8 cellular contexts compared by ENCODE assay signal in the genomic region with DNA sequence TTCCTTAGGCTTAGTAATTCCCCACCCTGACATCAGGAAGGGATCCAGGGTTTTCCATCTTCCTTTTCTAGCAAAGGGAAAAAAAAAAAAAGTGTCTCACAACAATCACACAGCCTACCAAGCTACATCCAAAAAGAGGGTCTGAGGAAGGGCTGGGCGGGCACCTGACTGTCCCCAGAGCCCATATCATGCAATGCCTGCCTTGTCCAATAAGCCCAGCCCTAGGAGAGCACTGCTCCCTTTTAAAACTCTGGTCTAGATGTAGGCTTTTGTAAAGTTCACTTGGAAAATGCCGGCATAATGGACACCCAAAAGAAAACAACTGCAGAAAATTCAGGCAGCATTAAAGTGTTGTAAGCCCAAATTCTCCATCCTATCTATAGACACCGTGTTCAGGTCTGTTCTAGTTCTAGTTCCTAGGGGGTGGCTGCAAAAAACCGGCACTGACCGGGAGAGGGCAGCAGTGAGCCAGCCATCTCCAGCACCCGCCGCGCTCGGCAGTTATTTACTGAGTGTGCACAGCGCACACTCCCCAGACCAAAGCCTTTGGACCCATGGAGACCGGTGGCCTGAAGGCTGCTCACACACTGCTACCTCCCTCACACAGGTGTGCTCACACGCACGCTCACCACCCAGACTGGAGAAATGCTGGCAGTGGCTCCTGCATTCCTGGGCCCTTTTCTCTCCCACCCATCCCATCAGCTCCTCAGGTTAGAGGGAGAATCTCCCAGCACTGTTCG. TPM values are rescaled to one million over a fixed set of nuclear protein-coding genes. Genes with fewer than 3 reads are reported as not detected.
A peak's percentile ranks its signal among the peaks of the same experiment; 100 is the strongest.
DNase-seq lines count a peak whose midpoint lies in the region; ATAC-seq, FAIRE-seq and TF ChIP-seq lines count a peak whose summit lies in the region.

No MANE protein-coding gene starts in this region.

- H4K20me1 ChIP-seq in HepG2 (ENCODE audit: insufficient read depth, low read length) = no peaks in the 10 kb centered on the region

- H3K36me3 ChIP-seq in HepG2 (replicated peaks in 1 of 2; ENCODE audit: control insufficient read depth in 1 of 2, insufficient read depth in 2 of 2, low read length in 2 of 2) = no peaks in the 10 kb centered on the region

- no peaks in the 10 kb centered on the region; a peak in 1 of 5 replicates for H3K27me3 ChIP-seq in HepG2 (ENCODE audit: control insufficient read depth in 1 of 2, insufficient read depth in 2 of 2, low read length in 2 of 2)

- peak; percentile 73 for ATAC-seq in GM18505 (IDR thresholded peaks at IDR 0.05; ENCODE audit: unreplicated experiment)
- peak; percentile 72 for ATAC-seq in HG03159 (IDR thresholded peaks at IDR 0.05; ENCODE audit: unreplicated experiment)
- peak; percentile 75 for ATAC-seq in HepG2

- H3K4me3 ChIP-seq in HepG2 (replicated peaks in 1 of 3; ENCODE audit: insufficient read depth in 1 of 3, low read depth in 2 of 3, low read length in 3 of 3) = peak overlapping the region in 1 of 3 experiments; percentile 40; a peak in 1 of 6 replicates

- POLR2A ChIA-PET in HepG2 (lab: Yijun Ruan, JAX) = no interaction called here

- TF ChIP-seq CTCF in HepG2 (CRISPR knock-in tag; IDR thresholded peaks at IDR 0.05) = peak; percentile 96

- peak overlapping the region; percentile 67 for H3K4me2 ChIP-seq in HepG2 (ENCODE audit: low read depth, low read length)

- TF ChIP-seq RAD21 in HepG2 (CRISPR knock-in tag; IDR thresholded peaks at IDR 0.05) = peak; percentile 77

- no peaks in the 10 kb centered on the region for H3K9me3 ChIP-seq in HepG2 (ENCODE audit: low read length)

- WGBS in HepG2 (ENCODE audit: low lambda C conversion rate) = 3% methylated on average over 7 of the region's 14 CpGs

- H2AFZ ChIP-seq in HepG2 (ENCODE audit: low read length) = no peak overlapping the region

- H3K4me1 ChIP-seq in HepG2 (ENCODE audit: insufficient read depth, low read length) = peaks cover 31% of the 10 kb centered on the region

- in situ Hi-C loops in HepG2 (cut with HindIII; ENCODE audit: extremely low pct_ligation_motif_present, low pct_unique_long_range_greater_than_20kb) = loop anchor here (10.0 kb wide), 1 partner anchor 147 kb away; no protein-coding TSS in a partner anchor

- no peak for TF ChIP-seq POLR2A in GM18505 (IDR thresholded peaks at IDR 0.05; ENCODE audit: borderline replicate concordance, extremely low read depth, insufficient read depth, insufficient read length)
- TF ChIP-seq POLR2A in HepG2 (IDR thresholded peaks at IDR 0.05; ENCODE audit: insufficient read depth in 1 of 2, low read depth in 2 of 2, low read length in 2 of 2) = no peak

- no TSS peak for BruUV-seq in HepG2 (replicated peaks; lab: Mats Ljungman, UMichigan)

- intact Hi-C loops in HepG2 (cut with micrococcal nuclease; ENCODE audit: unreplicated experiment) = loop anchor here (1.0 kb wide), 1 partner anchor 147 kb away; no protein-coding TSS in a partner anchor

- peak; percentile 72 for FAIRE-seq in HepG2 (lab: Jason Lieb, UNC)

- H3K79me2 ChIP-seq in HepG2 (ENCODE audit: insufficient read depth, low read length) = no peaks in the 10 kb centered on the region

- H3K27ac ChIP-seq in HepG2 (ENCODE audit: extremely low read length, insufficient read depth, low read length) = no peak overlapping the region

- no peak overlapping the region for H3K9ac ChIP-seq in HepG2 (ENCODE audit: insufficient read depth, low read depth, low read length)

- DNase-seq in A172 (ENCODE audit: low spot score) (peak; percentile 54), NCI-H510A (lab: John Stamatoyannopoulos, UW) (peak; percentile 17), cerebellum (ENCODE audit: low spot score) (peak; percentile 71), HepG2 (ENCODE audit: low spot score) (peak; percentile 53)
- DNase-seq in activated CD4-positive, alpha-beta T cell treated with anti-CD3 and anti-CD28 coated beads for 4 hours = peak; percentile 70 to 81
- peak; percentile 67 to 82 for DNase-seq in stimulated activated CD4-positive, alpha-beta T cell treated with anti-CD3 and anti-CD28 coated beads, Interleukin-4, amount 100 ng/mL, for 4 hours

- CTCF ChIA-PET in HepG2 (lab: Yijun Ruan, JAX; ENCODE audit: low intra/inter-chr PET ratio, low total read pairs) = interaction anchor here (1.1 to 1.6 kb wide), 2 partner anchors 39 to 147 kb away, joined by 3 to 10 read pairs; no protein-coding TSS in a partner anchor

- no peak for TF ChIP-seq EP300 in HepG2 (IDR thresholded peaks at IDR 0.05; ENCODE audit: low read depth in 2 of 2, low read length in 2 of 2)
- TF ChIP-seq EP300 in HepG2 (CRISPR knock-in tag; IDR thresholded peaks at IDR 0.05; ENCODE audit: borderline replicate concordance) = no peak

TF ChIP-seq in HepG2, 621 proteins besides CTCF, POLR2A, EP300 and RAD21 (continues in another document):
- TF ChIP-seq NR2F1 (CRISPR knock-in tag; IDR thresholded peaks at IDR 0.05) = peak in 1 of 2 experiments; percentile 19; a peak in 1 of 4 replicates
- no peak for TF ChIP-seq NRL (CRISPR knock-in tag; IDR thresholded peaks at IDR 0.05; ENCODE audit: borderline replicate concordance)
- TF ChIP-seq ZNF276 (CRISPR knock-in tag; IDR thresholded peaks at IDR 0.05; ENCODE audit: low read depth) = 0 out of 2 replicates have a peak, but pooled peaks have one; percentile 61
- TF ChIP-seq GABPB1 (CRISPR knock-in tag; IDR thresholded peaks at IDR 0.05) = 0 out of 2 replicates have a peak, but pooled peaks have one; percentile 29
- TF ChIP-seq, protein P1, sequence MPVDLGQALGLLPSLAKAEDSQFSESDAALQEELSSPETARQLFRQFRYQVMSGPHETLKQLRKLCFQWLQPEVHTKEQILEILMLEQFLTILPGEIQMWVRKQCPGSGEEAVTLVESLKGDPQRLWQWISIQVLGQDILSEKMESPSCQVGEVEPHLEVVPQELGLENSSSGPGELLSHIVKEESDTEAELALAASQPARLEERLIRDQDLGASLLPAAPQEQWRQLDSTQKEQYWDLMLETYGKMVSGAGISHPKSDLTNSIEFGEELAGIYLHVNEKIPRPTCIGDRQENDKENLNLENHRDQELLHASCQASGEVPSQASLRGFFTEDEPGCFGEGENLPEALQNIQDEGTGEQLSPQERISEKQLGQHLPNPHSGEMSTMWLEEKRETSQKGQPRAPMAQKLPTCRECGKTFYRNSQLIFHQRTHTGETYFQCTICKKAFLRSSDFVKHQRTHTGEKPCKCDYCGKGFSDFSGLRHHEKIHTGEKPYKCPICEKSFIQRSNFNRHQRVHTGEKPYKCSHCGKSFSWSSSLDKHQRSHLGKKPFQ (CRISPR knock-in tag; IDR thresholded peaks at IDR 0.05; ENCODE audit: insufficient replicate concordance) = peak; percentile 75
- TF ChIP-seq RXRB (CRISPR knock-in tag; IDR thresholded peaks at IDR 0.05; ENCODE audit: borderline replicate concordance) = 0 out of 2 replicates have a peak, but pooled peaks have one; percentile 25
- 0 out of 2 replicates have a peak, but pooled peaks have one; percentile 39 for TF ChIP-seq ZNF543 (CRISPR knock-in tag; IDR thresholded peaks at IDR 0.05)
- no peak for TF ChIP-seq FOSL1 (CRISPR knock-in tag; IDR thresholded peaks at IDR 0.05; ENCODE audit: borderline replicate concordance)
- peak; percentile 35; the same call in 1 of the 2 replicates for TF ChIP-seq ZNF225 (CRISPR knock-in tag; IDR thresholded peaks at IDR 0.05)
- TF ChIP-seq FOXK1 (CRISPR knock-in tag; IDR thresholded peaks at IDR 0.05; ENCODE audit: borderline replicate concordance, low read depth) = 0 out of 2 replicates have a peak, but pooled peaks have one; percentile 41
- TF ChIP-seq HOXA3 (CRISPR knock-in tag; IDR thresholded peaks at IDR 0.05) = peak; percentile 28; the same call in 1 of the 2 replicates
- no peak for TF ChIP-seq ZNF230 (CRISPR knock-in tag; IDR thresholded peaks at IDR 0.05)

RNA-seq across cellular contexts. Expression of gene PODXL, which starts 48.7 kb away (rescaled TPM):
- 446 and 531 TPM in 2 replicates for total RNA-seq in A172 (2014; rRNA removed; shearing (Covaris generic))
- total RNA-seq in cerebellum = 17.1 TPM
- total RNA-seq in HepG2 (2016; rRNA removed; fragmentation: Illumina TruSeq; extraction: Trizol) = 0.22 and 0.24 TPM in 2 replicates
- total RNA-seq in HepG2 (2016; cell fraction: cytosol; rRNA removed; fragmentation: Illumina TruSeq; extraction: Trizol; ENCODE audit: low read depth) = 0.09 TPM in 1 of 2 replicates, not detected in the other
- total RNA-seq in HepG2 (2016; cell fraction: insoluble cytoplasmic fraction; rRNA removed; fragmentation: Illumina TruSeq; extraction: Trizol) = 0.17 and 0.24 TPM in 2 replicates
- total RNA-seq in HepG2 (2016; cell fraction: membrane; rRNA removed; fragmentation: Illumina TruSeq; extraction: Trizol) = 0.12 and 0.21 TPM in 2 replicates
- 0.47 and 1.1 TPM in 2 replicates for total RNA-seq in HepG2 (2016; cell fraction: nucleus; rRNA removed; fragmentation: Illumina TruSeq; extraction: Trizol)
- 0.33 and 0.54 TPM in 2 replicates for polyA plus RNA-seq in HepG2 (2011; rRNA removed)
- polyA plus RNA-seq in HepG2 (2011; cell fraction: cytosol; rRNA removed) = 0.18 and 0.35 TPM in 2 replicates
- polyA plus RNA-seq in HepG2 (2011; cell fraction: nucleus; rRNA removed) = 0.38 and 0.55 TPM in 2 replicates
- polyA plus RNA-seq in HepG2 (2012) = 0.19 and 0.63 TPM in 2 replicates
- polyA plus RNA-seq in HepG2 (2016; cell fraction: cytosol; fragmentation: Illumina TruSeq; extraction: Trizol; ENCODE audit: low read depth) = 0.01 and 0.31 TPM in 2 replicates
- polyA plus RNA-seq in HepG2 (2016; cell fraction: insoluble cytoplasmic fraction; fragmentation: Illumina TruSeq; extraction: Trizol; ENCODE audit: low read depth) = 0.21 and 0.25 TPM in 2 replicates
- polyA plus RNA-seq in HepG2 (2016; cell fraction: membrane; fragmentation: Illumina TruSeq; extraction: Trizol; ENCODE audit: low read depth) = 0.03 and 0.16 TPM in 2 replicates
- 0.69 and 1.5 TPM in 2 replicates for polyA plus RNA-seq in HepG2 (2016; cell fraction: nucleus; fragmentation: Illumina TruSeq; extraction: Trizol; ENCODE audit: insufficient read depth, low read depth)
- 0.50 and 160 TPM in 2 replicates for polyA minus RNA-seq in HepG2 (2011; rRNA and poly(A)+ RNA removed; ENCODE audit: low replicate concordance)
- 1.5 and 2.1 TPM in 2 replicates for polyA minus RNA-seq in HepG2 (2011; cell fraction: cytosol; rRNA and poly(A)+ RNA removed)
- polyA minus RNA-seq in HepG2 (2011; cell fraction: nucleus; rRNA and poly(A)+ RNA removed) = 0.75 and 1.4 TPM in 2 replicates

Comparison
In these comparisons a context has a peak if more than half of its experiments do, and no peak if none do; other contexts are left out.
1. DNase-seq: peak in every context shown above with its lines; median percentile 76 in activated CD4-positive, alpha-beta T cell treated with anti-CD3 and anti-CD28 coated beads for 4 hours; 74 in stimulated activated CD4-positive, alpha-beta T cell treated with anti-CD3 and anti-CD28 coated beads, Interleukin-4, amount 100 ng/mL, for 4 hours; 71 in cerebellum; 54 in A172; 53 in HepG2; 17 in NCI-H510A.
2. RNA of gene PODXL, which starts 48.7 kb away (total RNA-seq): 446 to 531 TPM in A172; 17.1 TPM in cerebellum (single experiment) and 0.09 to 1.1 TPM in HepG2; every median in the first group is over 10 times any median in the second.
3. Peak in every context shown above with its lines, with median percentiles within 50 percentile points of each other: ATAC-seq.